In genomic region chr15:49521802-49522201, GRCh38 we compare ENCODE assay signal across 17 cellular contexts.
DNase-seq lines count a peak whose midpoint lies in the region; ATAC-seq and TF ChIP-seq lines count a peak whose summit lies in the region.
"Had no signal": no experiment of that assay in that cellular context is flagged by ENCODE, and none has a peak within 500 bp of the region (broad histone marks: within the 10 kb centered on the region; RNA-seq: fewer than 3 reads in every experiment).

No MANE protein-coding gene starts in this region.

- in situ Hi-C loops in SK-MEL-5 (cut with HindIII; ENCODE audit: low pct_unique_long_range_greater_than_20kb, low sequenced_read_pairs): no loop called here

- no peak for DNase-seq in HFFc6
- DNase-seq in SK-MEL-5 (ENCODE audit: low read depth, low spot score): peak; percentile 76
- DNase-seq in fibroblast of pulmonary artery (ENCODE audit: low read depth): peak; percentile 36
- no peak for DNase-seq in activated CD8-positive, alpha-beta memory T cell treated with anti-CD3 and anti-CD28 coated beads, Interleukin-2, amount 50 U/mL, for 4 hours
- no peak for DNase-seq in mucosa of gallbladder (ENCODE audit: low spot score)
- no peak for DNase-seq in activated CD8-positive, alpha-beta memory T cell treated with anti-CD3 and anti-CD28 coated beads for 24 hours
- DNase-seq: activated CD8-positive, alpha-beta memory T cell treated with anti-CD3 and anti-CD28 coated beads, Interleukin-2, amount 10 ng/mL, durations not matched to agents 7 days and 5 days; CD8-positive, alpha-beta T cell; heart right ventricle; NCI-H1048; NCI-H526 treated with DMSO at 0.1 percent for 48 hours; ovary; stimulated activated CD4-positive, alpha-beta T cell treated with anti-CD3 and anti-CD28 coated beads, Interleukin-1b, Interleukin-23, amount 100 ng/mL, for 48 hours; stimulated activated naive CD8-positive, alpha-beta T cell treated with anti-CD3 and anti-CD28 coated beads, Interleukin-15, Interleukin-2, amounts not matched to agents 100 U/mL and 50 U/mL, for 24 hours had no signal

- peaks cover 30% of the 10 kb centered on the region for H3K36me3 Mint-ChIP-seq in HFFc6 (ENCODE audit: low read depth)
- H3K36me3 Mint-ChIP-seq: activated CD8-positive, alpha-beta memory T cell treated with anti-CD3 and anti-CD28 coated beads, Interleukin-2, amount 10 ng/mL, durations not matched to agents 7 days and 5 days had no signal

- no peaks in the 10 kb centered on the region for H3K4me1 Mint-ChIP-seq in HFFc6 (ENCODE audit: low read depth)
- H3K4me1 Mint-ChIP-seq: activated CD8-positive, alpha-beta memory T cell treated with anti-CD3 and anti-CD28 coated beads, Interleukin-2, amount 10 ng/mL, durations not matched to agents 7 days and 5 days had no signal

- TF ChIP-seq CTCF in C4-2B (conservative IDR thresholded peaks at IDR 0.05) (peak; percentile 42), HFFc6 (IDR thresholded peaks at IDR 0.05) (peak; percentile 51), fibroblast of pulmonary artery (IDR thresholded peaks at IDR 0.05; ENCODE audit: low read length, missing control alignments) (peak; percentile 29)

- no peak for ATAC-seq in HG02870 (IDR thresholded peaks at IDR 0.05; ENCODE audit: unreplicated experiment)
- ATAC-seq: activated CD8-positive, alpha-beta memory T cell treated with anti-CD3 and anti-CD28 coated beads, Interleukin-2, amount 10 ng/mL, durations not matched to agents 7 days and 5 days; CD8-positive, alpha-beta T cell; stimulated activated naive CD8-positive, alpha-beta T cell treated with anti-CD3 and anti-CD28 coated beads, Interleukin-15, Interleukin-2, amounts not matched to agents 100 U/mL and 50 U/mL, for 24 hours had no signal

- no peak overlapping the region for H3K27ac ChIP-seq in C4-2B
- H3K27ac ChIP-seq: heart right ventricle, ovary had no signal

- H3K27ac Mint-ChIP-seq in HFFc6: no peak overlapping the region
- H3K27ac Mint-ChIP-seq: activated CD8-positive, alpha-beta memory T cell treated with anti-CD3 and anti-CD28 coated beads, Interleukin-2, amount 10 ng/mL, durations not matched to agents 7 days and 5 days; CD8-positive, alpha-beta T cell; T-helper 1 cell treated with Interleukin-12 subunit alpha and Interleukin-12 subunit beta and Interleukin-4 antibody, amounts not matched to agents 30 μg/mL and 1 μg/mL, for 36 hours had no signal

- no peaks in the 10 kb centered on the region for H3K27me3 Mint-ChIP-seq in HFFc6 (ENCODE audit: insufficient read depth)

- no peak overlapping the region for H3K4me3 ChIP-seq in fibroblast of pulmonary artery (replicated peaks; ENCODE audit: low read depth, low read length)
- H3K4me3 ChIP-seq: heart right ventricle, ovary had no signal

- H3K9me3 Mint-ChIP-seq in HFFc6: peaks cover 27% of the 10 kb centered on the region

- H3K4me3 Mint-ChIP-seq in HFFc6: no peak overlapping the region
- H3K4me3 Mint-ChIP-seq: activated CD8-positive, alpha-beta memory T cell treated with anti-CD3 and anti-CD28 coated beads, Interleukin-2, amount 10 ng/mL, durations not matched to agents 7 days and 5 days; CD8-positive, alpha-beta T cell; T-helper 1 cell treated with Interleukin-12 subunit alpha and Interleukin-12 subunit beta and Interleukin-4 antibody, amounts not matched to agents 30 μg/mL and 1 μg/mL, for 36 hours had no signal

Comparison
In these comparisons a context has a peak if more than half of its experiments do, and no peak if none do; other contexts are left out.
1. DNase-seq: peak in SK-MEL-5 (single experiment) and fibroblast of pulmonary artery (single experiment); none in HFFc6 (single experiment), activated CD8-positive, alpha-beta memory T cell treated with anti-CD3 and anti-CD28 coated beads, Interleukin-2, amount 50 U/mL, for 4 hours (single experiment), mucosa of gallbladder (single experiment) and activated CD8-positive, alpha-beta memory T cell treated with anti-CD3 and anti-CD28 coated beads for 24 hours (single experiment).
2. Peak in every context shown above with its lines, with median percentiles within 50 percentile points of each other: CTCF ChIP-seq.